In genomic region chr19:51440846-51441409, GRCh38 we compare ENCODE assay signal across 9 cellular contexts. TPM values are rescaled to one million over a fixed set of nuclear protein-coding genes. Genes with fewer than 3 reads are reported as not detected.
A peak's percentile ranks its signal among the peaks of the same experiment; 100 is the strongest.
DNase-seq lines count a peak whose midpoint lies in the region; ATAC-seq lines count a peak whose summit lies in the region.
"Had no signal": no experiment of that assay in that cellular context is flagged by ENCODE, and none has a peak within 500 bp of the region (broad histone marks: within the 10 kb centered on the region; RNA-seq: fewer than 3 reads in every experiment).

No MANE protein-coding gene starts in this region.

- H3K4me1 Mint-ChIP-seq in T-cell, result peaks cover 31 to 49% (median 44%) of the 10 kb centered on the region in 3 donors
- H3K4me1 Mint-ChIP-seq in activated naive CD8-positive, alpha-beta T cell treated with anti-CD3 and anti-CD28 coated beads for 36 hours, result peaks cover 48% of the 10 kb centered on the region

- H3K4me1 ChIP-seq in ES-I3 (ENCODE audit: insufficient read depth, low read length), result no peaks in the 10 kb centered on the region

- peaks cover 10% of the 10 kb centered on the region in 2 donors for H3K27me3 Mint-ChIP-seq in T-cell
- peaks cover 16% of the 10 kb centered on the region for H3K27me3 Mint-ChIP-seq in activated naive CD8-positive, alpha-beta T cell treated with anti-CD3 and anti-CD28 coated beads for 36 hours

- no peak for ATAC-seq in T-cell (replicated peaks in 1 of 4)
- no peak for ATAC-seq in GM21360 (IDR thresholded peaks at IDR 0.05; ENCODE audit: unreplicated experiment)
- no peak for ATAC-seq in GM18858 (IDR thresholded peaks at IDR 0.05; ENCODE audit: unreplicated experiment)
- no peak for ATAC-seq in HG02610 (IDR thresholded peaks at IDR 0.05; ENCODE audit: unreplicated experiment)

- no peaks in the 10 kb centered on the region for H3K9me3 Mint-ChIP-seq in T-cell
- no peaks in the 10 kb centered on the region for H3K9me3 Mint-ChIP-seq in activated naive CD8-positive, alpha-beta T cell treated with anti-CD3 and anti-CD28 coated beads for 36 hours

- DNase-seq in T-cell, result peak in 6 of 34 experiments; percentile 5 to 20 (median 12)
- peak; percentile 57 for DNase-seq in activated naive CD8-positive, alpha-beta T cell treated with anti-CD3 and anti-CD28 coated beads for 36 hours
- DNase-seq in stimulated activated CD4-positive, alpha-beta T cell treated with anti-CD3 and anti-CD28 coated beads, Interleukin-4, amount 100 ng/mL, for 1 hour, result peak; percentile 66
- no peak for DNase-seq in iPS-NIHi7 (ENCODE audit: extremely low spot score)

- peak overlapping the region; percentile 90 to 96 for H3K27ac Mint-ChIP-seq in T-cell
- H3K27ac Mint-ChIP-seq in activated naive CD8-positive, alpha-beta T cell treated with anti-CD3 and anti-CD28 coated beads for 36 hours, result peak overlapping the region; percentile 95

- no peaks in the 10 kb centered on the region for H3K36me3 Mint-ChIP-seq in T-cell
- no peaks in the 10 kb centered on the region for H3K36me3 Mint-ChIP-seq in activated naive CD8-positive, alpha-beta T cell treated with anti-CD3 and anti-CD28 coated beads for 36 hours

- H3K36me3 ChIP-seq in ES-I3 (ENCODE audit: insufficient read depth, low read length), result no peaks in the 10 kb centered on the region

- peak overlapping the region; percentile 73 to 83 (median 82) for H3K4me3 Mint-ChIP-seq in T-cell
- peak overlapping the region; percentile 67 for H3K4me3 Mint-ChIP-seq in activated naive CD8-positive, alpha-beta T cell treated with anti-CD3 and anti-CD28 coated beads for 36 hours

- H3K9ac ChIP-seq in ES-I3 (ENCODE audit: low read depth, low read length), result peak overlapping the region; percentile 10; the same call in 1 of the 2 replicates

- POLR2A ChIA-PET in T-cell (lab: Charles Lee), result no interaction called here

- CTCF ChIA-PET in T-cell (lab: Charles Lee), result interaction anchor here in 1 of 2 donors (0.5 kb wide), 1 partner anchor 46 kb away, joined by 4 read pairs; no protein-coding TSS in a partner anchor

- H3K9me3 ChIP-seq in ES-I3 (ENCODE audit: control insufficient read depth, insufficient read depth, low read length), result no peaks in the 10 kb centered on the region

RNA-seq across cellular contexts. Expression of gene SIGLEC8, which starts 17.3 kb away (rescaled TPM):
- not detected for total RNA-seq in T-cell
- total RNA-seq in activated naive CD8-positive, alpha-beta T cell treated with anti-CD3 and anti-CD28 coated beads for 36 hours, result not detected
- total RNA-seq: bronchial epithelial cell had no signal

RNA-seq across cellular contexts. Expression of gene SIGLEC10, which starts 23.5 kb away (rescaled TPM):
- 1 to 10 TPM in 3 of 5 donors, under 1 TPM in 2; 0.67 to 6.7 (median 1.8) TPM for total RNA-seq in T-cell
- total RNA-seq in activated naive CD8-positive, alpha-beta T cell treated with anti-CD3 and anti-CD28 coated beads for 36 hours, result not detected
- total RNA-seq: bronchial epithelial cell had no signal

RNA-seq across cellular contexts. Expression of gene CEACAM18, which starts 37.4 kb away (rescaled TPM):
- total RNA-seq in T-cell, result not detected
- not detected for total RNA-seq in activated naive CD8-positive, alpha-beta T cell treated with anti-CD3 and anti-CD28 coated beads for 36 hours
- total RNA-seq: bronchial epithelial cell had no signal

RNA-seq across cellular contexts. Expression of gene C19orf84, which starts 50.5 kb away (rescaled TPM):
- not detected for total RNA-seq in T-cell
- total RNA-seq in activated naive CD8-positive, alpha-beta T cell treated with anti-CD3 and anti-CD28 coated beads for 36 hours, result under 1 TPM in 1 of 2 experiments, not detected in 1; 0.39 TPM
- total RNA-seq: bronchial epithelial cell had no signal

RNA-seq across cellular contexts. Expression of gene LIM2, which starts 53.2 kb away (rescaled TPM):
- total RNA-seq in T-cell, result not detected
- total RNA-seq in activated naive CD8-positive, alpha-beta T cell treated with anti-CD3 and anti-CD28 coated beads for 36 hours, result not detected
- total RNA-seq: bronchial epithelial cell had no signal
